10 cellular contexts compared by ENCODE assay signal in the genomic region with DNA sequence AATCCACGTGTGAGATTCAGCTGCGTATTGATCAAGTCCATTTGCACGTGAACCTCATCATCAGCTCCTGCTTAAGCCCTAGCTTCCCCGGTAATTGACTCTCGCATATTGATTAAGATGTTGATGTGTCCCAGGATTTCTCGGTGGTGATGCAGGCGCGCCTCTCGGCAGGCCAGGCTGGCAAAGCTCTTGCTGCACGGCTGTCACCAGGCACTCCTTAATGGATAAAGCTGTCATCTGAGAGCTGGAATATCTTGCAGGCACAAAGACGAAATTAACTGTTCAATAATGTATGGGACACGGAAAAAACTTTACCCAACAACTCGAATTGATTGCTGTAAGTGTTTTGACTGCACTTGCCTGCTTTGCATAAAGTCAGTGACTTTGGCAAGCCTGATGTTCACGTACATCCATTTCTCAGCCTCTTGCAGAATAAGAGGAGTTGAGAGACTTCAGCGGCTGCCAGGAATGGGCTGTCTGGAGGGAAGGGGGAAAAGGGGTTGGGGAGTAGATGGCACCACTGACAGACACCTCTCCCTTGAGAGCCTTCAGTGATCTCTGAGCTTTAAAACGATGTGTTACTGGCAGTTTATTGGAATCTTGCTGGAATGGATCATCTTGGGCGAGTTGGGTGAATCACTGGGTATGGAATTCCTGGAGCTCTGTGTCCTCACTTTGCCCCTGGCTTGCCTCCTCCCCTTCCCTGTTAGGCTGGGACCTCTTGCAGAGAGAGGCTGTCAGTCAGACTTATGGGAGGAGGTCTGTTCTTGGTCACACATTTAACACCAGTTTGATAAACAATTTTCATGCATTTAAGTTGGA.
DNase-seq lines count a peak whose midpoint lies in the region; ATAC-seq and TF ChIP-seq lines count a peak whose summit lies in the region.
"Had no signal": no experiment of that assay in that cellular context is flagged by ENCODE, and none has a peak within 500 bp of the region (broad histone marks: within the 10 kb centered on the region; RNA-seq: fewer than 3 reads in every experiment).

No MANE protein-coding gene starts in this region.

- H3K27ac ChIP-seq in SJCRH30: peak overlapping the region; percentile 18
- H3K27ac ChIP-seq: uterus had no signal

- peaks cover 7% of the 10 kb centered on the region for H3K4me1 Mint-ChIP-seq in activated CD4-positive, alpha-beta T cell treated with anti-CD3 and anti-CD28 coated beads, Interleukin-2, amount 10 ng/mL, durations not matched to agents 7 days and 5 days

- no peak overlapping the region for H3K27ac Mint-ChIP-seq in activated CD4-positive, alpha-beta T cell treated with anti-CD3 and anti-CD28 coated beads, Interleukin-2, amount 10 ng/mL, durations not matched to agents 7 days and 5 days

- no peaks in the 10 kb centered on the region for H3K9me3 Mint-ChIP-seq in activated CD4-positive, alpha-beta T cell treated with anti-CD3 and anti-CD28 coated beads, Interleukin-2, amount 10 ng/mL, durations not matched to agents 7 days and 5 days

- POLR2A ChIA-PET in activated CD4-positive, alpha-beta T cell treated with anti-CD3 and anti-CD28 coated beads, Interleukin-2, amount 10 ng/mL, durations not matched to agents 7 days and 5 days (lab: Charles Lee): no interaction called here

- H3K4me1 ChIP-seq in SJCRH30: peaks cover 26% of the 10 kb centered on the region
- H3K4me1 ChIP-seq: uterus had no signal

- no peaks in the 10 kb centered on the region for H3K9me3 ChIP-seq in SJCRH30 (replicated peaks)
- H3K9me3 ChIP-seq: uterus had no signal

- CTCF ChIA-PET in activated CD4-positive, alpha-beta T cell treated with anti-CD3 and anti-CD28 coated beads, Interleukin-2, amount 10 ng/mL, durations not matched to agents 7 days and 5 days (lab: Charles Lee): interaction anchor here (1.1 kb wide), 1 partner anchor 11 kb away, joined by 3 read pairs; no protein-coding TSS in a partner anchor

- no peak overlapping the region for H3K4me3 ChIP-seq in SJCRH30
- no peak overlapping the region for H3K4me3 ChIP-seq in fibroblast of the aortic adventitia (ENCODE audit: low read depth, low read length)
- H3K4me3 ChIP-seq in retinal pigment epithelial cell (ENCODE audit: low read length): no peak overlapping the region
- H3K4me3 ChIP-seq: uterus had no signal

- H3K4me3 Mint-ChIP-seq in activated CD4-positive, alpha-beta T cell treated with anti-CD3 and anti-CD28 coated beads, Interleukin-2, amount 10 ng/mL, durations not matched to agents 7 days and 5 days: no peak overlapping the region

- no peaks in the 10 kb centered on the region for H3K27me3 ChIP-seq in SJCRH30
- H3K27me3 ChIP-seq: uterus had no signal

- TF ChIP-seq CTCF in fibroblast of the aortic adventitia (IDR thresholded peaks at IDR 0.05; ENCODE audit: insufficient read depth, low read length) (no peak), retinal pigment epithelial cell (conservative IDR thresholded peaks at IDR 0.05; ENCODE audit: low read depth, low read length) (no peak)

- ATAC-seq in HG02678 (IDR thresholded peaks at IDR 0.05; ENCODE audit: unreplicated experiment): no peak
- ATAC-seq in GM18517 (IDR thresholded peaks at IDR 0.05; ENCODE audit: unreplicated experiment): no peak
- ATAC-seq in HG03378 (IDR thresholded peaks at IDR 0.05; ENCODE audit: unreplicated experiment): no peak

- H3K27me3 Mint-ChIP-seq in activated CD4-positive, alpha-beta T cell treated with anti-CD3 and anti-CD28 coated beads, Interleukin-2, amount 10 ng/mL, durations not matched to agents 7 days and 5 days: no peaks in the 10 kb centered on the region

- DNase-seq in GM04504 (ENCODE audit: low read depth): peak; percentile 80
- peak; percentile 50 to 65 for DNase-seq in SJCRH30
- DNase-seq in fibroblast of the aortic adventitia (ENCODE audit: low read depth): peak; percentile 88
- DNase-seq in retinal pigment epithelial cell (ENCODE audit: low read depth): peak; percentile 92
- DNase-seq in activated CD4-positive, alpha-beta T cell treated with anti-CD3 and anti-CD28 coated beads, Interleukin-2, amount 10 ng/mL, durations not matched to agents 7 days and 5 days: no peak
- DNase-seq: NCI-H2081, uterus had no signal

- H3K36me3 ChIP-seq in SJCRH30: no peaks in the 10 kb centered on the region
- H3K36me3 ChIP-seq: uterus had no signal

- no peaks in the 10 kb centered on the region for H3K36me3 Mint-ChIP-seq in activated CD4-positive, alpha-beta T cell treated with anti-CD3 and anti-CD28 coated beads, Interleukin-2, amount 10 ng/mL, durations not matched to agents 7 days and 5 days (ENCODE audit: low read depth)
